In the genomic region with DNA sequence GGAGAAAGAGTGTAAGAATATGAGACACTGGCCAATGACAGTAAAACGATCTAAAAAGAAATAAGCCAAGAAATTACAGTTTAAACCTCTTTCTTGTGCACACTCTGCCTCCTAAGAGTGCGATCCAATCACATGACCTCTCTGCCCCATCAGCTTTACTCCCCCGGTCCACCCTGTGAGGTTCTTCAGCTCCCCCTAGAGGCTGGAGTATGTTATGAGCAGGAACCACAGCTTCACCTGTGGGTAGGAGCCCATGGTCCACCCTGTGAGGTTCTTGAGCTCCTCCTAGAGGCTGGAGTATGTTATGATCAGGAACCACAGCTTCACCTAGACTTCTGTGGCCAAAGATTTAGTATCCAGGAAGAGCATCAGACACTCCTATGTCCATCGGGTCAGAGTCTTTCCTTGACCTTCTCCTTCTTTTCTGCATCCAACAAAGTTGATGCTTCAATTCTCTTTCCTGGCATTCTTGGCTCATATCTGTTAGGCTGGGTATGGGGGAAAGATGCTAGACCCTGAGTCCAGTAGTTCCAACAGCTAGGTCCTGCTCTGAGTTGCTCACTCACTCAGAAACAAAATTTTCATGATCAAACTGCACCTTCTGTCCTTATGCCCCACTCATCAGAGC, we compare ENCODE assay signal across 8 cellular contexts.
A peak's percentile ranks its signal among the peaks of the same experiment; 100 is the strongest.
DNase-seq lines count a peak whose midpoint lies in the region; ATAC-seq and TF ChIP-seq lines count a peak whose summit lies in the region.

No MANE protein-coding gene starts in this region.

- H3K27ac Mint-ChIP-seq in activated CD4-positive, alpha-beta memory T cell treated with anti-CD3 and anti-CD28 coated beads, Interleukin-2, amount 10 ng/mL, durations not matched to agents 7 days and 5 days: no peak overlapping the region

- H3K9me3 Mint-ChIP-seq in activated CD4-positive, alpha-beta memory T cell treated with anti-CD3 and anti-CD28 coated beads, Interleukin-2, amount 10 ng/mL, durations not matched to agents 7 days and 5 days: no peaks in the 10 kb centered on the region

- no peaks in the 10 kb centered on the region for H3K27me3 ChIP-seq in foreskin keratinocyte

- peak; percentile 92 for DNase-seq in ELF-1 (ENCODE audit: low read depth, low spot score)
- peak; percentile 18 for DNase-seq in NCI-H510A treated with DMSO at 0.1 percent for 48 hours (lab: John Stamatoyannopoulos, UW)
- DNase-seq in activated CD4-positive, alpha-beta memory T cell treated with anti-CD3 and anti-CD28 coated beads, Interleukin-2, amount 10 ng/mL, durations not matched to agents 7 days and 5 days: peak; percentile 69
- peak; percentile 58 to 71 for DNase-seq in foreskin keratinocyte
- DNase-seq in pons (ENCODE audit: low spot score): peak; percentile 73
- no peak for DNase-seq in mesenteric fat pad (ENCODE audit: low spot score)

- peak; percentile 97 for TF ChIP-seq CTCF in foreskin keratinocyte (conservative IDR thresholded peaks at IDR 0.05)

- H3K4me1 Mint-ChIP-seq in activated CD4-positive, alpha-beta memory T cell treated with anti-CD3 and anti-CD28 coated beads, Interleukin-2, amount 10 ng/mL, durations not matched to agents 7 days and 5 days: no peaks in the 10 kb centered on the region

- POLR2A ChIA-PET in activated CD4-positive, alpha-beta memory T cell treated with anti-CD3 and anti-CD28 coated beads, Interleukin-2, amount 10 ng/mL, durations not matched to agents 7 days and 5 days (lab: Charles Lee): no interaction called here

- H3K4me1 ChIP-seq in foreskin keratinocyte: no peaks in the 10 kb centered on the region

- no peaks in the 10 kb centered on the region for H3K36me3 Mint-ChIP-seq in activated CD4-positive, alpha-beta memory T cell treated with anti-CD3 and anti-CD28 coated beads, Interleukin-2, amount 10 ng/mL, durations not matched to agents 7 days and 5 days (ENCODE audit: low read depth)

- no peak overlapping the region for H3K4me3 Mint-ChIP-seq in activated CD4-positive, alpha-beta memory T cell treated with anti-CD3 and anti-CD28 coated beads, Interleukin-2, amount 10 ng/mL, durations not matched to agents 7 days and 5 days

- ATAC-seq in GM21390 (IDR thresholded peaks at IDR 0.05; ENCODE audit: unreplicated experiment) (peak; percentile 98), HG03571 (IDR thresholded peaks at IDR 0.05; ENCODE audit: unreplicated experiment) (peak; percentile 96), foreskin keratinocyte (peak; percentile 98)

- no peak overlapping the region for H3K27ac ChIP-seq in foreskin keratinocyte

- CTCF ChIA-PET in activated CD4-positive, alpha-beta memory T cell treated with anti-CD3 and anti-CD28 coated beads, Interleukin-2, amount 10 ng/mL, durations not matched to agents 7 days and 5 days (lab: Charles Lee): interaction anchor here (0.6 to 4.2 kb wide), 35 partner anchors 9 to 576 kb away, joined by 3 to 96 read pairs (median 4); no protein-coding TSS in a partner anchor

- H3K27me3 Mint-ChIP-seq in activated CD4-positive, alpha-beta memory T cell treated with anti-CD3 and anti-CD28 coated beads, Interleukin-2, amount 10 ng/mL, durations not matched to agents 7 days and 5 days: peaks cover 9% of the 10 kb centered on the region
